In genomic region chr16:22321340-22322001, GRCh38 we compare ENCODE assay signal across 8 cellular contexts. TPM values are rescaled to one million over a fixed set of nuclear protein-coding genes. Genes with fewer than 3 reads are reported as not detected.
DNase-seq lines count a peak whose midpoint lies in the region; ATAC-seq, FAIRE-seq and TF ChIP-seq lines count a peak whose summit lies in the region.

No MANE protein-coding gene starts in this region.

- H3K9me2 ChIP-seq in GM23248 (ENCODE audit: insufficient read depth): no peaks in the 10 kb centered on the region

- peak; percentile 88 for TF ChIP-seq RAD21 in HepG2 (CRISPR knock-in tag; IDR thresholded peaks at IDR 0.05)

- CTCF ChIA-PET in HepG2 (lab: Yijun Ruan, JAX; ENCODE audit: low intra/inter-chr PET ratio, low total read pairs): no interaction called here

- POLR2A ChIA-PET in HepG2 (lab: Yijun Ruan, JAX): no interaction called here

- TF ChIP-seq POLR2A in HepG2 (IDR thresholded peaks at IDR 0.05; ENCODE audit: insufficient read depth in 1 of 2, low read depth in 2 of 2, low read length in 2 of 2): no peak

- no peaks in the 10 kb centered on the region for H3K9me3 ChIP-seq in GM23248 (ENCODE audit: low read depth)
- no peaks in the 10 kb centered on the region for H3K9me3 ChIP-seq in HepG2 (ENCODE audit: low read length)

- ATAC-seq in HepG2: peak; percentile 36; the same call in 2 of the 3 replicates
- no peak for ATAC-seq in GM18868 (IDR thresholded peaks at IDR 0.05; ENCODE audit: unreplicated experiment)

- H3K27me3 ChIP-seq in GM23248 (replicated peaks; ENCODE audit: insufficient read depth) (no peaks in the 10 kb centered on the region), HepG2 (ENCODE audit: control insufficient read depth in 1 of 2, insufficient read depth in 2 of 2, low read length in 2 of 2) (no peaks in the 10 kb centered on the region)

- H3K27ac ChIP-seq in GM23248 (no peak overlapping the region), HepG2 (ENCODE audit: extremely low read length, insufficient read depth, low read length) (no peak overlapping the region)

- H3K4me1 ChIP-seq in GM23248 (ENCODE audit: insufficient read depth) (no peaks in the 10 kb centered on the region), HepG2 (ENCODE audit: insufficient read depth, low read length) (0 out of 2 replicates have a peak, but pooled peaks cover 7% of the 10 kb centered on the region)

- peak; percentile 89 for FAIRE-seq in HepG2 (lab: Jason Lieb, UNC)

- H3K36me3 ChIP-seq in GM23248 (ENCODE audit: low read depth): peaks cover 3% of the 10 kb centered on the region; the same call in 1 of the 2 replicates
- peaks cover 64 to 97% of the 10 kb centered on the region in 2 experiments for H3K36me3 ChIP-seq in HepG2 (replicated peaks in 1 of 2; ENCODE audit: control insufficient read depth in 1 of 2, insufficient read depth in 2 of 2, low read length in 2 of 2)

- in situ Hi-C loops in ACHN (cut with HindIII; ENCODE audit: low pct_ligation_motif_present, low pct_unique_long_range_greater_than_20kb, low sequenced_read_pairs) (no loop called here), GM23248 (cut with MboI) (loop anchor here (25.0 kb wide), 1 partner anchor 1134 kb away; no protein-coding TSS in a partner anchor), HepG2 (cut with HindIII; ENCODE audit: extremely low pct_ligation_motif_present, low pct_unique_long_range_greater_than_20kb) (no loop called here)

- no peaks in the 10 kb centered on the region for H4K20me1 ChIP-seq in GM23248 (ENCODE audit: insufficient read depth)
- H4K20me1 ChIP-seq in HepG2 (ENCODE audit: insufficient read depth, low read length): peaks cover 23% of the 10 kb centered on the region; the same call in 1 of the 2 replicates

- no peak overlapping the region for H3K4me3 ChIP-seq in GM23248
- no peak overlapping the region for H3K4me3 ChIP-seq in HepG2 (replicated peaks in 1 of 3; ENCODE audit: insufficient read depth in 1 of 3, low read depth in 2 of 3, low read length in 3 of 3)

- H3K4me2 ChIP-seq in GM23248 (ENCODE audit: unreplicated experiment) (no peak overlapping the region), HepG2 (ENCODE audit: low read depth, low read length) (no peak overlapping the region)

- DNase-seq in ACHN: peak; percentile 83
- peak; percentile 81 for DNase-seq in GM23248
- peak; percentile 17 for DNase-seq in NCI-H345 treated with DMSO at 0.1 percent for 48 hours (lab: John Stamatoyannopoulos, UW; ENCODE audit: unreplicated experiment)
- DNase-seq in activated CD4-positive, alpha-beta T cell treated with anti-CD3 and anti-CD28 coated beads for 24 hours (ENCODE audit: low read depth in 2 of 2): peak; percentile 43 to 47
- DNase-seq in cerebellum (ENCODE audit: low spot score): peak; percentile 84
- DNase-seq in HepG2 (ENCODE audit: low spot score): peak; percentile 59
- DNase-seq in stimulated activated CD4-positive, alpha-beta T cell treated with anti-CD3 and anti-CD28 coated beads, TNF-alpha, amount 100 ng/mL, for 1 hour (ENCODE audit: low read depth in 3 of 3, low spot score in 1 of 3): peak; percentile 40 to 49 (median 45)

- H3K9ac ChIP-seq in GM23248: no peak overlapping the region
- H3K9ac ChIP-seq in HepG2 (ENCODE audit: insufficient read depth, low read depth, low read length): no peak overlapping the region

- TSS peak; percentile 29 for BruUV-seq in HepG2 (replicated peaks; lab: Mats Ljungman, UMichigan)

- intact Hi-C loops in HepG2 (cut with micrococcal nuclease; ENCODE audit: unreplicated experiment): loop anchor here (5.0 kb wide), 1 partner anchor 51 kb away; the partner anchor contains the start of gene CDR2

- peak; percentile 98 for TF ChIP-seq CTCF in HepG2 (CRISPR knock-in tag; IDR thresholded peaks at IDR 0.05)

- H3F3A ChIP-seq in GM23248 (ENCODE audit: insufficient read depth): peaks cover 6% of the 10 kb centered on the region; the same call in 1 of the 2 replicates

- H2AFZ ChIP-seq in GM23248: no peak overlapping the region
- no peak overlapping the region for H2AFZ ChIP-seq in HepG2 (ENCODE audit: low read length)

- TF ChIP-seq EP300 in HepG2 (IDR thresholded peaks at IDR 0.05; ENCODE audit: low read depth in 2 of 2, low read length in 2 of 2) (no peak), HepG2 (CRISPR knock-in tag; IDR thresholded peaks at IDR 0.05; ENCODE audit: borderline replicate concordance) (no peak)

- no peaks in the 10 kb centered on the region for H3K79me2 ChIP-seq in GM23248 (ENCODE audit: insufficient read depth)
- peaks cover 14% of the 10 kb centered on the region for H3K79me2 ChIP-seq in HepG2 (ENCODE audit: insufficient read depth, low read length)

- 50 to 51% methylated on average over 16 of the region's 16 CpGs for WGBS in GM23248 (ENCODE audit: low coverage in 1 of 2, low lambda C conversion rate in 2 of 2, missing lambda C conversion rate in 2 of 2), 2 experiments
- WGBS in HepG2 (ENCODE audit: low lambda C conversion rate): 72% methylated on average over 16 of the region's 16 CpGs

TF ChIP-seq in HepG2, 621 proteins besides CTCF, POLR2A, EP300 and RAD21 (continues in another document):
- 0 out of 2 replicates have a peak, but pooled peaks have one; percentile 37 for TF ChIP-seq ZNF225 (CRISPR knock-in tag; IDR thresholded peaks at IDR 0.05)
- 0 out of 2 replicates have a peak, but pooled peaks have one; percentile 64 for TF ChIP-seq ZC3H13 (CRISPR knock-in tag; IDR thresholded peaks at IDR 0.05)
- no peak for TF ChIP-seq SAFB2 (CRISPR knock-in tag; IDR thresholded peaks at IDR 0.05; ENCODE audit: borderline replicate concordance, low read depth)
- no peak for TF ChIP-seq GTF2F1 (IDR thresholded peaks at IDR 0.05; ENCODE audit: low read length)
- TF ChIP-seq TSC22D2 (CRISPR knock-in tag; IDR thresholded peaks at IDR 0.05; ENCODE audit: borderline replicate concordance): peak; percentile 62; the same call in 1 of the 2 replicates

RNA-seq across cellular contexts. Expression of gene POLR3E, which starts 24.3 kb away (rescaled TPM):
- 20.8 and 27.1 TPM in 2 replicates for total RNA-seq in GM23248 (2014; rRNA removed; shearing (Covaris generic))
- polyA plus RNA-seq in GM23248 (2016; fragmentation: Nextera tagmentation; extraction: Ambion mirVana) (12.4 and 14.0 TPM in 2 replicates), HepG2 (2011; rRNA removed) (262 and 280 TPM in 2 replicates)
- total RNA-seq in cerebellum (30.8 TPM), HepG2 (2016; rRNA removed; fragmentation: Illumina TruSeq; extraction: Trizol) (94.8 and 135 TPM in 2 replicates)
- 40.5 and 40.7 TPM in 2 replicates for total RNA-seq in HepG2 (2016; cell fraction: cytosol; rRNA removed; fragmentation: Illumina TruSeq; extraction: Trizol; ENCODE audit: low read depth)
- total RNA-seq in HepG2 (2016; cell fraction: insoluble cytoplasmic fraction; rRNA removed; fragmentation: Illumina TruSeq; extraction: Trizol): 93.2 and 125 TPM in 2 replicates
- total RNA-seq in HepG2 (2016; cell fraction: membrane; rRNA removed; fragmentation: Illumina TruSeq; extraction: Trizol): 103 and 106 TPM in 2 replicates
- total RNA-seq in HepG2 (2016; cell fraction: nucleus; rRNA removed; fragmentation: Illumina TruSeq; extraction: Trizol): 115 and 134 TPM in 2 replicates
- 132 and 169 TPM in 2 replicates for polyA plus RNA-seq in HepG2 (2011; cell fraction: cytosol; rRNA removed)
- 753 and 830 TPM in 2 replicates for polyA plus RNA-seq in HepG2 (2011; cell fraction: nucleus; rRNA removed)
- polyA plus RNA-seq in HepG2 (2012): 105 and 114 TPM in 2 replicates
- polyA plus RNA-seq in HepG2 (2016; cell fraction: cytosol; fragmentation: Illumina TruSeq; extraction: Trizol; ENCODE audit: low read depth): 31.3 and 37.9 TPM in 2 replicates
- polyA plus RNA-seq in HepG2 (2016; cell fraction: insoluble cytoplasmic fraction; fragmentation: Illumina TruSeq; extraction: Trizol; ENCODE audit: low read depth): 94.5 and 105 TPM in 2 replicates
- 62.4 and 65.8 TPM in 2 replicates for polyA plus RNA-seq in HepG2 (2016; cell fraction: membrane; fragmentation: Illumina TruSeq; extraction: Trizol; ENCODE audit: low read depth)
- 279 and 292 TPM in 2 replicates for polyA plus RNA-seq in HepG2 (2016; cell fraction: nucleus; fragmentation: Illumina TruSeq; extraction: Trizol; ENCODE audit: insufficient read depth, low read depth)
- 472 and 743 TPM in 2 replicates for polyA minus RNA-seq in HepG2 (2011; rRNA and poly(A)+ RNA removed; ENCODE audit: low replicate concordance)
- 96.6 and 110 TPM in 2 replicates for polyA minus RNA-seq in HepG2 (2011; cell fraction: cytosol; rRNA and poly(A)+ RNA removed)
- 279 and 332 TPM in 2 replicates for polyA minus RNA-seq in HepG2 (2011; cell fraction: nucleus; rRNA and poly(A)+ RNA removed)

RNA-seq across cellular contexts. Expression of gene CDR2, which starts 52.9 kb away (rescaled TPM):
- 36.0 and 45.6 TPM in 2 replicates for total RNA-seq in GM23248 (2014; rRNA removed; shearing (Covaris generic))
- polyA plus RNA-seq in GM23248 (2016; fragmentation: Nextera tagmentation; extraction: Ambion mirVana) (25.1 and 26.7 TPM in 2 replicates), HepG2 (2011; rRNA removed) (67.5 and 78.9 TPM in 2 replicates)
- total RNA-seq in cerebellum (13.3 TPM), HepG2 (2016; rRNA removed; fragmentation: Illumina TruSeq; extraction: Trizol) (59.0 and 76.7 TPM in 2 replicates)
- 20.7 and 23.8 TPM in 2 replicates for total RNA-seq in HepG2 (2016; cell fraction: cytosol; rRNA removed; fragmentation: Illumina TruSeq; extraction: Trizol; ENCODE audit: low read depth)
- total RNA-seq in HepG2 (2016; cell fraction: insoluble cytoplasmic fraction; rRNA removed; fragmentation: Illumina TruSeq; extraction: Trizol): 60.0 and 73.9 TPM in 2 replicates
- total RNA-seq in HepG2 (2016; cell fraction: membrane; rRNA removed; fragmentation: Illumina TruSeq; extraction: Trizol): 44.0 and 46.8 TPM in 2 replicates
- total RNA-seq in HepG2 (2016; cell fraction: nucleus; rRNA removed; fragmentation: Illumina TruSeq; extraction: Trizol): 34.8 and 41.9 TPM in 2 replicates
- 60.0 and 71.4 TPM in 2 replicates for polyA plus RNA-seq in HepG2 (2011; cell fraction: cytosol; rRNA removed)
- polyA plus RNA-seq in HepG2 (2011; cell fraction: nucleus; rRNA removed): 32.2 and 35.4 TPM in 2 replicates
- 42.9 and 53.6 TPM in 2 replicates for polyA plus RNA-seq in HepG2 (2012)
- 9.2 and 11.4 TPM in 2 replicates for polyA plus RNA-seq in HepG2 (2016; cell fraction: cytosol; fragmentation: Illumina TruSeq; extraction: Trizol; ENCODE audit: low read depth)
- 89.8 and 91.4 TPM in 2 replicates for polyA plus RNA-seq in HepG2 (2016; cell fraction: insoluble cytoplasmic fraction; fragmentation: Illumina TruSeq; extraction: Trizol; ENCODE audit: low read depth)
- 27.9 and 34.0 TPM in 2 replicates for polyA plus RNA-seq in HepG2 (2016; cell fraction: membrane; fragmentation: Illumina TruSeq; extraction: Trizol; ENCODE audit: low read depth)
- 73.8 and 74.1 TPM in 2 replicates for polyA plus RNA-seq in HepG2 (2016; cell fraction: nucleus; fragmentation: Illumina TruSeq; extraction: Trizol; ENCODE audit: insufficient read depth, low read depth)
- polyA minus RNA-seq in HepG2 (2011; rRNA and poly(A)+ RNA removed; ENCODE audit: low replicate concordance): 12.4 and 45.2 TPM in 2 replicates
- polyA minus RNA-seq in HepG2 (2011; cell fraction: cytosol; rRNA and poly(A)+ RNA removed): 55.0 and 56.7 TPM in 2 replicates
- 52.0 and 54.7 TPM in 2 replicates for polyA minus RNA-seq in HepG2 (2011; cell fraction: nucleus; rRNA and poly(A)+ RNA removed)

Comparison
In these comparisons a context has a peak if more than half of its experiments do, and no peak if none do; other contexts are left out.
1. DNase-seq: peak in every context shown above with its lines; median percentile 84 in cerebellum; 83 in ACHN; 81 in GM23248; 59 in HepG2; 45 in activated CD4-positive, alpha-beta T cell treated with anti-CD3 and anti-CD28 coated beads for 24 hours; 45 in stimulated activated CD4-positive, alpha-beta T cell treated with anti-CD3 and anti-CD28 coated beads, TNF-alpha, amount 100 ng/mL, for 1 hour; 17 in NCI-H345 treated with DMSO at 0.1 percent for 48 hours.